Comparison of ENCODE assay signal across 1 cellular context in genomic region chr3:51992017-51992682, GRCh38.
TF ChIP-seq lines count a peak whose summit lies in the region.

No MANE protein-coding gene starts in this region.

TF ChIP-seq in IMR-90, 13 proteins besides CTCF, POLR2A, EP300 and RAD21:
- no peak for TF ChIP-seq ELK1 (IDR thresholded peaks at IDR 0.05; ENCODE audit: borderline replicate concordance, low read depth, low read length)
- no peak for TF ChIP-seq FOS (IDR thresholded peaks at IDR 0.05; ENCODE audit: low read depth, low read length)
